2 cellular contexts compared by ENCODE assay signal in the genomic region with DNA sequence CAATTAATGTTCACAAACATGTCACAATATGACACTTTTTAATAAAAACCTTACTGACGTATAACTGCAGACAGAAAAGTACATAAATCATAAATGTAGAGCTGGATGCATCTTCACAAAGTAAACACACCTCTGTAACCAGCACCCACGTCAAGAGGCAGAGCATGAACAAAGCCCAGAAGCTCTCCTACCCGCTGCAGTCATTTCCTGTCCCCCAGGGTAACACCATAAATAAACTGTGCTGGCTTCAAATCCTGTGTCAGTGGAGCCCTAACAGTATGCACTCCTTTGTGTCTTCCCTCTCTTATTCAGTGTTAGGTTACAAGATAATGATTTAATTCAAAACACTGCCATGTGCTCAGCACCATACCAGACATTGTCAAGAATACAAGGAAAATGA.
TF ChIP-seq lines count a peak whose summit lies in the region.

No MANE protein-coding gene starts in this region.

TF ChIP-seq in SK-N-SH treated with all-trans-retinoic acid at 6 μM for 48 hours, 23 proteins besides CTCF, POLR2A, EP300 and RAD21:
- TF ChIP-seq POU6F1 (CRISPR knock-in tag; IDR thresholded peaks at IDR 0.05; ENCODE audit: borderline replicate concordance, low read depth) (no peak), TCF4 (CRISPR knock-in tag; IDR thresholded peaks at IDR 0.05; ENCODE audit: borderline replicate concordance) (no peak), SNAI2 (CRISPR knock-in tag; IDR thresholded peaks at IDR 0.05) (no peak), OSR1 (CRISPR knock-in tag; IDR thresholded peaks at IDR 0.05) (no peak), ARNTL (CRISPR knock-in tag; IDR thresholded peaks at IDR 0.05; ENCODE audit: borderline replicate concordance, low read depth) (no peak), ISL1 (CRISPR knock-in tag; IDR thresholded peaks at IDR 0.05) (no peak), CSDC2 (CRISPR knock-in tag; IDR thresholded peaks at IDR 0.05) (no peak), TOX (CRISPR knock-in tag; IDR thresholded peaks at IDR 0.05; ENCODE audit: borderline replicate concordance) (no peak), ZFP3 (CRISPR knock-in tag; IDR thresholded peaks at IDR 0.05) (no peak), ZNF8 (CRISPR knock-in tag; IDR thresholded peaks at IDR 0.05) (no peak), GLIS3 (CRISPR knock-in tag; IDR thresholded peaks at IDR 0.05) (no peak), ZNF565 (CRISPR knock-in tag; conservative IDR thresholded peaks at IDR 0.05; ENCODE audit: low read depth) (no peak)
- TF ChIP-seq, protein P1, sequence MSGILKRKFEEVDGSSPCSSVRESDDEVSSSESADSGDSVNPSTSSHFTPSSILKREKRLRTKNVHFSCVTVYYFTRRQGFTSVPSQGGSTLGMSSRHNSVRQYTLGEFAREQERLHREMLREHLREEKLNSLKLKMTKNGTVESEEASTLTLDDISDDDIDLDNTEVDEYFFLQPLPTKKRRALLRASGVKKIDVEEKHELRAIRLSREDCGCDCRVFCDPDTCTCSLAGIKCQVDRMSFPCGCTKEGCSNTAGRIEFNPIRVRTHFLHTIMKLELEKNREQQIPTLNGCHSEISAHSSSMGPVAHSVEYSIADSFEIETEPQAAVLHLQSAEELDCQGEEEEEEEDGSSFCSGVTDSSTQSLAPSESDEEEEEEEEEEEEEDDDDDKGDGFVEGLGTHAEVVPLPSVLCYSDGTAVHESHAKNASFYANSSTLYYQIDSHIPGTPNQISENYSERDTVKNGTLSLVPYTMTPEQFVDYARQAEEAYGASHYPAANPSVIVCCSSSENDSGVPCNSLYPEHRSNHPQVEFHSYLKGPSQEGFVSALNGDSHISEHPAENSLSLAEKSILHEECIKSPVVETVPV (CRISPR knock-in tag; IDR thresholded peaks at IDR 0.05), result no peak

TF ChIP-seq in SK-N-SH, 30 proteins besides CTCF, POLR2A, EP300 and RAD21 (continued from another document):
- TF ChIP-seq, protein P2, sequence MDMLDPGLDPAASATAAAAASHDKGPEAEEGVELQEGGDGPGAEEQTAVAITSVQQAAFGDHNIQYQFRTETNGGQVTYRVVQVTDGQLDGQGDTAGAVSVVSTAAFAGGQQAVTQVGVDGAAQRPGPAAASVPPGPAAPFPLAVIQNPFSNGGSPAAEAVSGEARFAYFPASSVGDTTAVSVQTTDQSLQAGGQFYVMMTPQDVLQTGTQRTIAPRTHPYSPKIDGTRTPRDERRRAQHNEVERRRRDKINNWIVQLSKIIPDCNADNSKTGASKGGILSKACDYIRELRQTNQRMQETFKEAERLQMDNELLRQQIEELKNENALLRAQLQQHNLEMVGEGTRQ (IDR thresholded peaks at IDR 0.05; ENCODE audit: borderline replicate concordance, low read depth, low read length), result no peak
- TF ChIP-seq YY1 (IDR thresholded peaks at IDR 0.05; ENCODE audit: low read depth) (no peak), MEF2A (IDR thresholded peaks at IDR 0.05; ENCODE audit: borderline replicate concordance, low read depth) (no peak), FOSL2 (IDR thresholded peaks at IDR 0.05; ENCODE audit: borderline replicate concordance, low read depth) (no peak), FOXM1 (IDR thresholded peaks at IDR 0.05; ENCODE audit: low read depth) (no peak), NFIC (IDR thresholded peaks at IDR 0.05; ENCODE audit: borderline replicate concordance) (no peak), USF1 (IDR thresholded peaks at IDR 0.05; ENCODE audit: borderline replicate concordance, low read depth) (no peak), JUND (IDR thresholded peaks at IDR 0.05) (no peak), SMC3 (IDR thresholded peaks at IDR 0.05; ENCODE audit: low read depth, low read length) (no peak), RXRA (IDR thresholded peaks at IDR 0.05; ENCODE audit: borderline replicate concordance, low read depth) (no peak), TAF1 (IDR thresholded peaks at IDR 0.05; ENCODE audit: borderline replicate concordance, low read depth, low read length) (no peak), CHD2 (IDR thresholded peaks at IDR 0.05; ENCODE audit: low read length, partially characterized antibody) (no peak), MAX (IDR thresholded peaks at IDR 0.05; ENCODE audit: low read depth) (no peak), REST (IDR thresholded peaks at IDR 0.05; ENCODE audit: low read depth, low read length) (no peak)
